In the genomic region with DNA sequence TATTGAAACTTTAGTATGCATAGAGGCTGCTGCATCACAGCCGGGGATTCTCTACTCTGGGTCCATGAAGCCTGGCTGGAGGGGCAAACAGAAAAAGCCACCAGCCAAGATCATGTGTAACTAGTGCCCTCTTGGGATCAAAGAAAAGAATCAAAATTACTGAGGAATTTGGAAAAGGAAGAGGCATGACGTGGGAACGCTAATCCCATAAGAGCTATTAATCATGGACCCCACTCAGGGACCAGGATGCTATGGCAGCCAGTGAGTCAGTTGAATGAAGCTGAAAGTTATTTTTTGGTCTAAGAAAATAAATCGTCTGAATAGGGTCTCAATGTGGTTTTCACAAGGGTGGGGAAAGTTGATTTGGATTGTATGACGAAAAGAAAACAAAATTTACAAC, we compare ENCODE assay signal across 9 cellular contexts.
A peak's percentile ranks its signal among the peaks of the same experiment; 100 is the strongest.
DNase-seq lines count a peak whose midpoint lies in the region; ATAC-seq and TF ChIP-seq lines count a peak whose summit lies in the region.
"Had no signal": no experiment of that assay in that cellular context is flagged by ENCODE, and none has a peak within 500 bp of the region (broad histone marks: within the 10 kb centered on the region; RNA-seq: fewer than 3 reads in every experiment).

No MANE protein-coding gene starts in this region.

- H3K36me3 Mint-ChIP-seq in nephron progenitor cell (ENCODE audit: low read depth), result no peaks in the 10 kb centered on the region
- no peaks in the 10 kb centered on the region for H3K36me3 Mint-ChIP-seq in activated T-cell treated with anti-CD3 and anti-CD28 coated beads, Interleukin-2, amount 50 U/mL, for 72 hours (ENCODE audit: insufficient read depth in 2 of 2)

- no peak for TF ChIP-seq CTCF in cardiac fibroblast (IDR thresholded peaks at IDR 0.05; ENCODE audit: low read depth, low read length)
- peak; percentile 36 for TF ChIP-seq CTCF in nephron progenitor cell (IDR thresholded peaks at IDR 0.05)
- no peak for TF ChIP-seq CTCF in transverse colon (IDR thresholded peaks at IDR 0.05)

- H3K27me3 Mint-ChIP-seq in nephron progenitor cell (ENCODE audit: low read depth, poor library complexity), result no peaks in the 10 kb centered on the region
- H3K27me3 Mint-ChIP-seq in activated T-cell treated with anti-CD3 and anti-CD28 coated beads, Interleukin-2, amount 50 U/mL, for 72 hours (ENCODE audit: low read depth), result no peaks in the 10 kb centered on the region

- peaks cover 37% of the 10 kb centered on the region for H3K4me1 Mint-ChIP-seq in nephron progenitor cell
- no peaks in the 10 kb centered on the region for H3K4me1 Mint-ChIP-seq in activated T-cell treated with anti-CD3 and anti-CD28 coated beads, Interleukin-2, amount 50 U/mL, for 72 hours (ENCODE audit: low read depth)

- no peak for ATAC-seq in activated T-cell treated with anti-CD3 and anti-CD28 coated beads, Interleukin-2, amount 50 U/mL, for 72 hours (replicated peaks in 1 of 2)
- no peak for ATAC-seq in HG03354 (IDR thresholded peaks at IDR 0.05; ENCODE audit: poor library complexity, severe bottlenecking, unreplicated experiment)

- no peak overlapping the region for H3K4me3 ChIP-seq in cardiac fibroblast (replicated peaks in 1 of 2; ENCODE audit: low read depth in 2 of 2, low read length in 2 of 2)
- H3K4me3 ChIP-seq in transverse colon, result no peak overlapping the region

- no peaks in the 10 kb centered on the region for H3K27me3 ChIP-seq in transverse colon

- in situ Hi-C loops in transverse colon (cut with MboI; ENCODE audit: low pct_ligation_motif_present in 1 of 4, low pct_unique_long_range_greater_than_20kb in 1 of 4, low sequenced_read_pairs in 3 of 4), result no loop called here

- H3K9me3 Mint-ChIP-seq in nephron progenitor cell, result no peaks in the 10 kb centered on the region
- H3K9me3 Mint-ChIP-seq in activated T-cell treated with anti-CD3 and anti-CD28 coated beads, Interleukin-2, amount 50 U/mL, for 72 hours, result peaks cover 3 to 9% of the 10 kb centered on the region in 2 donors

- no peaks in the 10 kb centered on the region for H3K36me3 ChIP-seq in transverse colon

- H3K9me3 ChIP-seq in transverse colon, result no peaks in the 10 kb centered on the region

- no peak overlapping the region for H3K27ac ChIP-seq in transverse colon

- 36 to 40% methylated on average over 4 to 5 of the region's 5 CpGs for WGBS in transverse colon (ENCODE audit: low coverage in 1 of 2), 2 donors

- DNase-seq in DMS 273 treated with DMSO at 0.1 percent for 48 hours (lab: John Stamatoyannopoulos, UW), result peak; percentile 10
- DNase-seq in NCI-H146 (lab: John Stamatoyannopoulos, UW), result peak; percentile 65
- DNase-seq in cardiac fibroblast (ENCODE audit: low read depth in 2 of 2), result peak; percentile 43 to 78
- DNase-seq in nephron progenitor cell, result peak; percentile 34
- DNase-seq in transverse colon, result no peak
- DNase-seq in activated CD4-positive, alpha-beta T cell treated with anti-CD3 and anti-CD28 coated beads, Interleukin-2, amount 50 U/mL, for 4 hours, result no peak
- DNase-seq in activated T-cell treated with anti-CD3 and anti-CD28 coated beads, Interleukin-2, amount 50 U/mL, for 72 hours, result no peak
- DNase-seq: NCI-H2029 treated with DMSO at 0.1 percent for 48 hours had no signal

- H3K4me3 Mint-ChIP-seq in nephron progenitor cell, result no peak overlapping the region
- no peak overlapping the region for H3K4me3 Mint-ChIP-seq in activated T-cell treated with anti-CD3 and anti-CD28 coated beads, Interleukin-2, amount 50 U/mL, for 72 hours

- H3K27ac Mint-ChIP-seq in nephron progenitor cell, result peak overlapping the region; percentile 47
- H3K27ac Mint-ChIP-seq in activated T-cell treated with anti-CD3 and anti-CD28 coated beads, Interleukin-2, amount 50 U/mL, for 72 hours, result no peak overlapping the region

- H3K4me1 ChIP-seq in transverse colon, result no peaks in the 10 kb centered on the region

- TF ChIP-seq EP300 in transverse colon (IDR thresholded peaks at IDR 0.05; ENCODE audit: low read depth), result no peak

- no peak for TF ChIP-seq POLR2A in transverse colon (IDR thresholded peaks at IDR 0.05)

- intact Hi-C loops in transverse colon (cut with DNase I; ENCODE audit: low total_unique reads), result no loop called here

Comparison
In these comparisons a context has a peak if more than half of its experiments do, and no peak if none do; other contexts are left out.
1. DNase-seq: peak in DMS 273 treated with DMSO at 0.1 percent for 48 hours (single experiment), NCI-H146 (single experiment), cardiac fibroblast (2 of 2) and nephron progenitor cell (single experiment); none in transverse colon (single experiment), activated CD4-positive, alpha-beta T cell treated with anti-CD3 and anti-CD28 coated beads, Interleukin-2, amount 50 U/mL, for 4 hours (0 of 2) and activated T-cell treated with anti-CD3 and anti-CD28 coated beads, Interleukin-2, amount 50 U/mL, for 72 hours (0 of 2).